In genomic region chr1:162704673-162705424, GRCh38 we compare ENCODE assay signal across 22 cellular contexts.
DNase-seq lines count a peak whose midpoint lies in the region; ATAC-seq and TF ChIP-seq lines count a peak whose summit lies in the region.
"Had no signal": no experiment of that assay in that cellular context is flagged by ENCODE, and none has a peak within 500 bp of the region (broad histone marks: within the 10 kb centered on the region; RNA-seq: fewer than 3 reads in every experiment).

No MANE protein-coding gene starts in this region.

- TF ChIP-seq POLR2A in adrenal gland (IDR thresholded peaks at IDR 0.05) (no peak), sigmoid colon (IDR thresholded peaks at IDR 0.05) (no peak)

- no peaks in the 10 kb centered on the region for H3K36me3 ChIP-seq in adrenal gland (replicated peaks in 1 of 2)
- H3K36me3 ChIP-seq in right atrium auricular region: no peaks in the 10 kb centered on the region
- peaks cover 0 to 7% (median 3%) of the 10 kb centered on the region in 4 donors for H3K36me3 ChIP-seq in sigmoid colon

- H3K4me3 ChIP-seq in GM12865 (ENCODE audit: low read depth, low read length) (no peak overlapping the region), adrenal gland (no peak overlapping the region), right atrium auricular region (no peak overlapping the region), sigmoid colon (no peak overlapping the region)
- H3K4me3 ChIP-seq: A549, GM23338, lung, PC-9, tibial artery had no signal

- H3K27ac ChIP-seq in adrenal gland: peak overlapping the region in 3 of 5 donors; percentile 11 to 31 (median 13)
- peak overlapping the region; percentile 65 to 72 for H3K27ac ChIP-seq in right atrium auricular region
- peak overlapping the region in 3 of 4 donors; percentile 74 to 82 (median 79) for H3K27ac ChIP-seq in sigmoid colon
- H3K27ac ChIP-seq: A549, parathyroid adenoma, PC-9, tibial artery had no signal

- DNase-seq in GM12865 (ENCODE audit: low read depth): peak; percentile 45
- DNase-seq in adrenal gland: no peak
- no peak for DNase-seq in right atrium auricular region (ENCODE audit: low spot score)
- no peak for DNase-seq in sigmoid colon
- no peak for DNase-seq in GF-D8 (lab: John Stamatoyannopoulos, UW)
- DNase-seq in T-helper 1 cell: no peak
- no peak for DNase-seq in DMS153 (lab: John Stamatoyannopoulos, UW)
- DNase-seq: activated CD4-positive, alpha-beta T cell treated with anti-CD3 and anti-CD28 coated beads, Interleukin-2, amount 50 U/mL, for 1 hour; activated T-cell treated with anti-CD3 and anti-CD28 coated beads, Interleukin-2, amount 50 U/mL, for 48 hours; CD8-positive, alpha-beta memory T cell; NCI-H1092; NCI-H1694 treated with DMSO at 0.1 percent for 48 hours; NCI-H524; PC-9; SHP77 treated with DMSO at 0.1 percent for 48 hours; tibial artery had no signal

- WGBS in adrenal gland, 4 donors: 77 to 89% (median 83%) methylated on average over 11 of the region's 11 CpGs
- 85 to 91% methylated on average over 11 of the region's 11 CpGs for WGBS in sigmoid colon, 2 donors

- no peak for ATAC-seq in GM19351 (IDR thresholded peaks at IDR 0.05; ENCODE audit: unreplicated experiment)
- ATAC-seq: A549, GM23338, WTC11 had no signal

- intact Hi-C loops in adrenal gland (cut with DNase I): no loop called here
- intact Hi-C loops in sigmoid colon (cut with DNase I): no loop called here

- TF ChIP-seq CTCF in GM12865 (IDR thresholded peaks at IDR 0.05; ENCODE audit: insufficient read depth, low read depth, low read length, missing control alignments): no peak
- TF ChIP-seq CTCF in adrenal gland (IDR thresholded peaks at IDR 0.05): no peak
- TF ChIP-seq CTCF in right atrium auricular region (IDR thresholded peaks at IDR 0.05): no peak
- no peak for TF ChIP-seq CTCF in sigmoid colon (IDR thresholded peaks at IDR 0.05)

- no peaks in the 10 kb centered on the region for H3K9me3 ChIP-seq in adrenal gland (replicated peaks in 1 of 3)
- no peaks in the 10 kb centered on the region for H3K9me3 ChIP-seq in right atrium auricular region
- no peaks in the 10 kb centered on the region for H3K9me3 ChIP-seq in sigmoid colon
- H3K9me3 ChIP-seq: A549, tibial artery had no signal

- H3K27me3 ChIP-seq in adrenal gland (no peaks in the 10 kb centered on the region), right atrium auricular region (no peaks in the 10 kb centered on the region), sigmoid colon (no peaks in the 10 kb centered on the region)
- H3K27me3 ChIP-seq: tibial artery had no signal

- H3K4me1 ChIP-seq in adrenal gland (replicated peaks in 1 of 2) (peaks cover 23 to 33% of the 10 kb centered on the region in 2 donors), right atrium auricular region (peaks cover 0 to 68% of the 10 kb centered on the region in 2 donors), sigmoid colon (peaks cover 0 to 99% (median 78%) of the 10 kb centered on the region in 4 donors)
- H3K4me1 ChIP-seq: A549, parathyroid adenoma had no signal

- no peak for TF ChIP-seq EP300 in sigmoid colon (IDR thresholded peaks at IDR 0.05)

Comparison
In these comparisons a context has a peak if more than half of its experiments do, and no peak if none do; other contexts are left out.
1. H3K27ac ChIP-seq: peak in every context shown above with its lines; median percentile 79 in sigmoid colon; 68 in right atrium auricular region; 13 in adrenal gland.